Comparison of ENCODE assay signal across 11 cellular contexts in genomic region chr2:128314348-128315121, GRCh38. TPM values are rescaled to one million over a fixed set of nuclear protein-coding genes. Genes with fewer than 3 reads are reported as not detected.
DNase-seq lines count a peak whose midpoint lies in the region; ATAC-seq and TF ChIP-seq lines count a peak whose summit lies in the region.
"Had no signal": no experiment of that assay in that cellular context is flagged by ENCODE, and none has a peak within 500 bp of the region (broad histone marks: within the 10 kb centered on the region; RNA-seq: fewer than 3 reads in every experiment).

No MANE protein-coding gene starts in this region.

- DNase-seq in T-helper 2 cell treated with Interferon-gamma antibody and Interleukin-4, amounts not matched to agents 5 μg/mL and 100 μg/mL, for 36 hours (ENCODE audit: low spot score), result peak; percentile 2
- DNase-seq in T-helper 2 cell (no peak), glutamatergic neuron (no peak), posterior cingulate gyrus (peak in 6 of 10 donors; percentile 8 to 72 (median 37)), AG08395 (ENCODE audit: low spot score) (no peak), SK-N-DZ (ENCODE audit: low spot score) (no peak)
- peak; percentile 15 for DNase-seq in activated CD4-positive, alpha-beta memory T cell treated with anti-CD3 and anti-CD28 coated beads, Interleukin-2, amount 10 ng/mL, durations not matched to agents 7 days and 5 days
- DNase-seq: kidney glomerular epithelial cell, PC-9, transverse colon had no signal

- CTCF ChIA-PET in activated CD4-positive, alpha-beta memory T cell treated with anti-CD3 and anti-CD28 coated beads, Interleukin-2, amount 10 ng/mL, durations not matched to agents 7 days and 5 days (lab: Charles Lee), result no interaction called here

- intact Hi-C loops in posterior cingulate gyrus (cut with DNase I), result no loop called here

- peaks cover 4% of the 10 kb centered on the region for H3K27me3 Mint-ChIP-seq in T-helper 2 cell treated with Interferon-gamma antibody and Interleukin-4, amounts not matched to agents 5 μg/mL and 100 μg/mL, for 36 hours (ENCODE audit: low read depth)
- peaks cover 5% of the 10 kb centered on the region for H3K27me3 Mint-ChIP-seq in activated CD4-positive, alpha-beta memory T cell treated with anti-CD3 and anti-CD28 coated beads, Interleukin-2, amount 10 ng/mL, durations not matched to agents 7 days and 5 days
- H3K27me3 Mint-ChIP-seq in glutamatergic neuron (ENCODE audit: unreplicated experiment), result peaks cover 10% of the 10 kb centered on the region

- H3K4me1 Mint-ChIP-seq in T-helper 2 cell treated with Interferon-gamma antibody and Interleukin-4, amounts not matched to agents 5 μg/mL and 100 μg/mL, for 36 hours (ENCODE audit: low read depth), result peaks cover 16% of the 10 kb centered on the region
- H3K4me1 Mint-ChIP-seq in activated CD4-positive, alpha-beta memory T cell treated with anti-CD3 and anti-CD28 coated beads, Interleukin-2, amount 10 ng/mL, durations not matched to agents 7 days and 5 days, result peaks cover 13% of the 10 kb centered on the region
- peaks cover 42% of the 10 kb centered on the region for H3K4me1 Mint-ChIP-seq in glutamatergic neuron (ENCODE audit: low read depth, unreplicated experiment)

- peak overlapping the region; percentile 45 for H3K4me3 Mint-ChIP-seq in T-helper 2 cell treated with Interferon-gamma antibody and Interleukin-4, amounts not matched to agents 5 μg/mL and 100 μg/mL, for 36 hours
- no peak overlapping the region for H3K4me3 Mint-ChIP-seq in activated CD4-positive, alpha-beta memory T cell treated with anti-CD3 and anti-CD28 coated beads, Interleukin-2, amount 10 ng/mL, durations not matched to agents 7 days and 5 days
- peak overlapping the region; percentile 94 for H3K4me3 Mint-ChIP-seq in glutamatergic neuron (ENCODE audit: unreplicated experiment)

- no peak for ATAC-seq in GM18909 (IDR thresholded peaks at IDR 0.05; ENCODE audit: poor library complexity, unreplicated experiment)

- POLR2A ChIA-PET in activated CD4-positive, alpha-beta memory T cell treated with anti-CD3 and anti-CD28 coated beads, Interleukin-2, amount 10 ng/mL, durations not matched to agents 7 days and 5 days (lab: Charles Lee), result no interaction called here

- H3K9me3 Mint-ChIP-seq in T-helper 2 cell treated with Interferon-gamma antibody and Interleukin-4, amounts not matched to agents 5 μg/mL and 100 μg/mL, for 36 hours, result no peaks in the 10 kb centered on the region
- no peaks in the 10 kb centered on the region for H3K9me3 Mint-ChIP-seq in activated CD4-positive, alpha-beta memory T cell treated with anti-CD3 and anti-CD28 coated beads, Interleukin-2, amount 10 ng/mL, durations not matched to agents 7 days and 5 days
- peaks cover 10% of the 10 kb centered on the region for H3K9me3 Mint-ChIP-seq in glutamatergic neuron (ENCODE audit: unreplicated experiment)

- H3K27ac Mint-ChIP-seq in T-helper 2 cell treated with Interferon-gamma antibody and Interleukin-4, amounts not matched to agents 5 μg/mL and 100 μg/mL, for 36 hours, result no peak overlapping the region
- H3K27ac Mint-ChIP-seq in activated CD4-positive, alpha-beta memory T cell treated with anti-CD3 and anti-CD28 coated beads, Interleukin-2, amount 10 ng/mL, durations not matched to agents 7 days and 5 days, result no peak overlapping the region
- H3K27ac Mint-ChIP-seq in glutamatergic neuron (ENCODE audit: unreplicated experiment), result peak overlapping the region; percentile 33

- no peak for TF ChIP-seq CTCF in glutamatergic neuron (IDR thresholded peaks at IDR 0.05; ENCODE audit: partially characterized antibody, unreplicated experiment)

- H3K36me3 Mint-ChIP-seq in T-helper 2 cell treated with Interferon-gamma antibody and Interleukin-4, amounts not matched to agents 5 μg/mL and 100 μg/mL, for 36 hours (ENCODE audit: low read depth), result peaks cover 10% of the 10 kb centered on the region
- no peaks in the 10 kb centered on the region for H3K36me3 Mint-ChIP-seq in activated CD4-positive, alpha-beta memory T cell treated with anti-CD3 and anti-CD28 coated beads, Interleukin-2, amount 10 ng/mL, durations not matched to agents 7 days and 5 days (ENCODE audit: low read depth)
- peaks cover 2% of the 10 kb centered on the region for H3K36me3 Mint-ChIP-seq in glutamatergic neuron (ENCODE audit: unreplicated experiment)

RNA-seq across cellular contexts. Expression of gene HS6ST1, which starts 4.1 kb away (rescaled TPM):
- total RNA-seq in activated CD4-positive, alpha-beta memory T cell treated with anti-CD3 and anti-CD28 coated beads, Interleukin-2, amount 10 ng/mL, durations not matched to agents 7 days and 5 days, result 1 to 10 TPM; 6.2 to 6.8 TPM
- total RNA-seq in glutamatergic neuron (ENCODE audit: unreplicated experiment), result 173 TPM
- 19.7 and 20.5 TPM in 2 replicates for polyA plus RNA-seq in SK-N-DZ (2014; cell fraction: cytosol; rRNA removed)
- polyA plus RNA-seq in SK-N-DZ (2014; cell fraction: nucleus; rRNA removed), result 10.5 and 11.1 TPM in 2 replicates

Comparison
In these comparisons a context has a peak if more than half of its experiments do, and no peak if none do; other contexts are left out.
1. DNase-seq: peak in T-helper 2 cell treated with Interferon-gamma antibody and Interleukin-4, amounts not matched to agents 5 μg/mL and 100 μg/mL, for 36 hours (single experiment), activated CD4-positive, alpha-beta memory T cell treated with anti-CD3 and anti-CD28 coated beads, Interleukin-2, amount 10 ng/mL, durations not matched to agents 7 days and 5 days (single experiment) and posterior cingulate gyrus (6 of 10); none in T-helper 2 cell (0 of 5), glutamatergic neuron (single experiment), AG08395 (single experiment) and SK-N-DZ (single experiment).
2. RNA of gene HS6ST1, which starts 4.1 kb away (total RNA-seq): 173 TPM in glutamatergic neuron (single experiment); 6.2 to 6.8 TPM in activated CD4-positive, alpha-beta memory T cell treated with anti-CD3 and anti-CD28 coated beads, Interleukin-2, amount 10 ng/mL, durations not matched to agents 7 days and 5 days; every median in the first group is over 10 times any median in the second.